In genomic region chr17:50903604-50904521, GRCh38 we compare ENCODE assay signal across 9 cellular contexts. TPM values are rescaled to one million over a fixed set of nuclear protein-coding genes. Genes with fewer than 3 reads are reported as not detected.
DNase-seq lines count a peak whose midpoint lies in the region; ATAC-seq, FAIRE-seq and TF ChIP-seq lines count a peak whose summit lies in the region.
"Had no signal": no experiment of that assay in that cellular context is flagged by ENCODE, and none has a peak within 500 bp of the region (broad histone marks: within the 10 kb centered on the region; RNA-seq: fewer than 3 reads in every experiment).

No MANE protein-coding gene starts in this region.

- H4K20me1 ChIP-seq in OCI-LY7 (ENCODE audit: insufficient read depth, low read length): no peaks in the 10 kb centered on the region

- H3K9ac ChIP-seq in colonic mucosa (ENCODE audit: low read depth in 2 of 2, low read length in 2 of 2): peak overlapping the region in 1 of 2 donors; percentile 79

- H3K4me3 ChIP-seq in OCI-LY7 (ENCODE audit: low read depth, low read length, poor library complexity, severe bottlenecking) (peak overlapping the region; percentile 33), colonic mucosa (no peak overlapping the region)

- H3K9me3 ChIP-seq in OCI-LY7 (ENCODE audit: low read length): no peaks in the 10 kb centered on the region
- no peaks in the 10 kb centered on the region for H3K9me3 ChIP-seq in colonic mucosa

- H3K4me1 ChIP-seq in OCI-LY7 (ENCODE audit: insufficient read depth, low read length, poor library complexity, severe bottlenecking) (peaks cover 39% of the 10 kb centered on the region), colonic mucosa (peaks cover 16% of the 10 kb centered on the region)

- no peaks in the 10 kb centered on the region for H3K36me3 ChIP-seq in OCI-LY7 (ENCODE audit: insufficient read depth, low read length)
- H3K36me3 ChIP-seq in colonic mucosa: no peaks in the 10 kb centered on the region

- peak; percentile 56 for FAIRE-seq in GM12892 (lab: Jason Lieb, UNC)

- H3K27ac ChIP-seq in OCI-LY7 (ENCODE audit: low read depth, low read length, poor library complexity, severe bottlenecking): peak overlapping the region; percentile 57
- H3K27ac ChIP-seq in colonic mucosa: peak overlapping the region; percentile 82

- BruUV-seq in OCI-LY7 (replicated peaks; lab: Mats Ljungman, UMichigan): TSS peak; percentile 95

- POLR2A ChIA-PET in OCI-LY7 (lab: Charles Lee): interaction anchor here (0.5 to 2.6 kb wide), 9 partner anchors 14 to 947 kb away, joined by 3 to 17 read pairs (median 8); partner anchors contain the start of gene TOB1

- ATAC-seq in omental fat pad (ENCODE audit: low FRiP score) (peak; percentile 42), HG03095 (IDR thresholded peaks at IDR 0.05; ENCODE audit: unreplicated experiment) (no peak), GM21515 (IDR thresholded peaks at IDR 0.05; ENCODE audit: unreplicated experiment) (no peak)

- no peaks in the 10 kb centered on the region for H3K27me3 ChIP-seq in colonic mucosa

- CTCF ChIA-PET in OCI-LY7 (lab: Charles Lee; ENCODE audit: unreplicated experiment): no interaction called here

- intact Hi-C loops in OCI-LY7 (cut with micrococcal nuclease; ENCODE audit: unreplicated experiment) (loop anchor here (1.0 to 5.0 kb wide), 3 partner anchors 27 to 38 kb away; partner anchors contain the start of gene TOB1), colonic mucosa (cut with DNase I) (no loop called here)

- no peak for DNase-seq in GM12892 (ENCODE audit: insufficient read length)
- DNase-seq in OCI-LY7 (ENCODE audit: low spot score): peak; percentile 67
- DNase-seq in colonic mucosa: no peak
- DNase-seq in omental fat pad (ENCODE audit: low spot score): no peak
- no peak for DNase-seq in GM13977 (ENCODE audit: low spot score)
- no peak for DNase-seq in DMS53 (lab: John Stamatoyannopoulos, UW)
- DNase-seq: naive B cell had no signal

- peak overlapping the region; percentile 70 for H2AFZ ChIP-seq in OCI-LY7 (ENCODE audit: low read length)

- in situ Hi-C loops in GM13977 (cut with MboI; ENCODE audit: low pct_unique_long_range_greater_than_20kb, low sequenced_read_pairs, unreplicated experiment): no loop called here

- H3K4me2 ChIP-seq in OCI-LY7 (ENCODE audit: low read length): peak overlapping the region; percentile 64

- no peak for TF ChIP-seq CTCF in OCI-LY7 (conservative IDR thresholded peaks at IDR 0.05; ENCODE audit: low read length)
- no peak for TF ChIP-seq CTCF in colonic mucosa (IDR thresholded peaks at IDR 0.05)
- no peak for TF ChIP-seq CTCF in omental fat pad (IDR thresholded peaks at IDR 0.05)
- TF ChIP-seq CTCF in GM13977 (IDR thresholded peaks at IDR 0.05; ENCODE audit: extremely low read depth, insufficient read depth, missing control alignments): no peak

- no peak for TF ChIP-seq POLR2A in GM12892 (IDR thresholded peaks at IDR 0.05; ENCODE audit: low read depth, low read length)

- H3K79me2 ChIP-seq in OCI-LY7 (ENCODE audit: insufficient read depth, low read depth, low read length): no peaks in the 10 kb centered on the region

- H3K9me2 ChIP-seq in OCI-LY7 (ENCODE audit: insufficient read depth, low read length): no peaks in the 10 kb centered on the region

RNA-seq across cellular contexts. Expression of gene TOB1, which starts 37.7 kb away (rescaled TPM):
- 13.2 TPM for polyA plus RNA-seq in GM12892 (2012; ENCODE audit: missing spikeins)
- total RNA-seq in OCI-LY7 (2014; rRNA removed; shearing (Covaris generic)): 12.7 and 15.2 TPM in 2 replicates
- total RNA-seq in OCI-LY7 (2022) (24.8 and 26.4 TPM in 2 replicates), colonic mucosa (100 to 1,000 TPM; 116 to 169 TPM), omental fat pad (10 to 100 TPM; 28.8 to 79.7 (median 37.0) TPM)
